Comparison of ENCODE assay signal across 8 cellular contexts in the genomic region with DNA sequence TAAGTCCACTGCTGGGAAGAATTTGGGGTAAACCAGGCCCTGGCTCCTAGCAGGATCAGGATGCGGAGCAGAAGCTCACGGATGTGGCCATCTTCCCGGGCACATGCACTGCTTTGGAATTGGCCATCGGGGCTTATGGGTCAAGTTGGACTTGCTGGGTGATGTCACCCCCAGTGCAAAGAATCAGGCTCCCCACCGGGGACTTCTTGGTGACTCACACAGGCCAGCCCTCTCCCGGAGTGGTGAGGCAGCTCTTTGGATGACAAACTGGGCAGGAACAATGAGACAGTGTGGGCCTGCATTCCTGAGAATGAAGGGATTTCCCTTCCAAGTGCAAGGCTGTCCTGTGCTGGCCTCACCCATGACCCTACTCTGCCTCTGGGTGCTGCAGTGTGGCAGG.
DNase-seq lines count a peak whose midpoint lies in the region; ATAC-seq and TF ChIP-seq lines count a peak whose summit lies in the region.

No MANE protein-coding gene starts in this region.

- H3K9me3 ChIP-seq in PC-3 (ENCODE audit: low read length) (no peaks in the 10 kb centered on the region), mucosa of stomach (ENCODE audit: control insufficient read depth, low read length) (no peaks in the 10 kb centered on the region)

- no peaks in the 10 kb centered on the region for H3K4me1 Mint-ChIP-seq in natural killer cell

- H3K27me3 ChIP-seq in BJ (ENCODE audit: control insufficient read depth, insufficient read depth, low read length), result peaks cover 4% of the 10 kb centered on the region; the same call in 1 of the 2 replicates
- H3K27me3 ChIP-seq in PC-3 (ENCODE audit: low read length), result no peaks in the 10 kb centered on the region
- peaks cover 2% of the 10 kb centered on the region for H3K27me3 ChIP-seq in mucosa of stomach (ENCODE audit: control insufficient read depth, insufficient read depth, low read length)

- no peaks in the 10 kb centered on the region for H3K9me2 ChIP-seq in PC-3 (replicated peaks; ENCODE audit: low read length)

- peak overlapping the region; percentile 60 for H3K4me2 ChIP-seq in PC-3 (ENCODE audit: low read length)

- H3K27me3 Mint-ChIP-seq in natural killer cell (ENCODE audit: low read depth in 2 of 2), result peaks cover 0 to 7% of the 10 kb centered on the region in 2 donors

- intact Hi-C loops in PC-3 (cut with micrococcal nuclease), result loop anchor here (1.0 to 10.0 kb wide), 4 partner anchors 35 to 245 kb away; no protein-coding TSS in a partner anchor
- intact Hi-C loops in natural killer cell (cut with micrococcal nuclease), result no loop called here

- POLR2A ChIA-PET in BJ (lab: Charles Lee) (no interaction called here), PC-3 (lab: Charles Lee; ENCODE audit: unreplicated experiment) (interaction anchor here (0.6 kb wide), 3 partner anchors 48 to 671 kb away, joined by 3 to 5 read pairs (median 3); no protein-coding TSS in a partner anchor)

- peaks cover 0 to 2% of the 10 kb centered on the region in 2 donors for H3K9me3 Mint-ChIP-seq in natural killer cell

- H3K9ac ChIP-seq in PC-3 (ENCODE audit: low read length) (peak overlapping the region; percentile 93), mucosa of stomach (ENCODE audit: low read length) (peak overlapping the region; percentile 20)

- H3K36me3 Mint-ChIP-seq in natural killer cell, result no peaks in the 10 kb centered on the region

- H3K4me3 Mint-ChIP-seq in natural killer cell, result no peak overlapping the region

- H3F3A ChIP-seq in PC-3 (ENCODE audit: low read length, unreplicated experiment), result peaks cover 5% of the 10 kb centered on the region

- no TSS peak for BruUV-seq in PC-3 (replicated peaks; lab: Mats Ljungman, UMichigan)

- peak; percentile 27 for DNase-seq in BJ (ENCODE audit: low read depth)
- DNase-seq in PC-3, result peak; percentile 99
- DNase-seq in epithelial cell of esophagus (ENCODE audit: low read depth), result peak; percentile 93
- no peak for DNase-seq in natural killer cell
- DNase-seq in NCI-H345 (lab: John Stamatoyannopoulos, UW), result no peak
- DNase-seq in OCI-M1 (lab: John Stamatoyannopoulos, UW), result no peak

- peak overlapping the region; percentile 97 for H3K27ac ChIP-seq in PC-3 (ENCODE audit: low read length)

- no peaks in the 10 kb centered on the region for H4K20me1 ChIP-seq in PC-3 (ENCODE audit: low read length)

- ATAC-seq in PC-3, result peak; percentile 81
- ATAC-seq in HG03159 (IDR thresholded peaks at IDR 0.05; ENCODE audit: unreplicated experiment), result no peak
- no peak for ATAC-seq in natural killer cell

- H3K79me2 ChIP-seq in PC-3 (ENCODE audit: low read length), result peaks cover 10% of the 10 kb centered on the region

- H3K36me3 ChIP-seq in BJ (ENCODE audit: control insufficient read depth, insufficient read depth, low read length) (no peaks in the 10 kb centered on the region), PC-3 (ENCODE audit: low read depth, low read length) (no peaks in the 10 kb centered on the region), mucosa of stomach (ENCODE audit: control insufficient read depth, insufficient read depth, low read length) (no peaks in the 10 kb centered on the region)

- no peak overlapping the region for H2AFZ ChIP-seq in PC-3 (ENCODE audit: low read length)

- no peak for TF ChIP-seq CTCF in BJ (IDR thresholded peaks at IDR 0.05; ENCODE audit: insufficient read depth, low read depth, low read length)
- no peak for TF ChIP-seq CTCF in PC-3 (conservative IDR thresholded peaks at IDR 0.05; ENCODE audit: low read depth, low read length)
- TF ChIP-seq CTCF in epithelial cell of esophagus (IDR thresholded peaks at IDR 0.05; ENCODE audit: insufficient read depth, low read depth, low read length, missing control alignments), result no peak
- TF ChIP-seq CTCF in natural killer cell (IDR thresholded peaks at IDR 0.05), result no peak

- peaks cover 45% of the 10 kb centered on the region for H3K4me1 ChIP-seq in PC-3 (ENCODE audit: insufficient read depth, low read length)
- peaks cover 40% of the 10 kb centered on the region for H3K4me1 ChIP-seq in mucosa of stomach (ENCODE audit: control insufficient read depth, insufficient read depth, low read length)

- H3K4me3 ChIP-seq in BJ (ENCODE audit: low read depth, low read length) (no peak overlapping the region), PC-3 (ENCODE audit: low read length) (no peak overlapping the region), epithelial cell of esophagus (ENCODE audit: low read length) (no peak overlapping the region), mucosa of stomach (ENCODE audit: low read length) (no peak overlapping the region)

- H3K27ac Mint-ChIP-seq in natural killer cell, result no peak overlapping the region

- CTCF ChIA-PET in BJ (lab: Yijun Ruan, JAX) (interaction anchor here (0.6 to 1.5 kb wide), 3 partner anchors 10 to 131 kb away, joined by 3 to 5 read pairs (median 3); no protein-coding TSS in a partner anchor), PC-3 (lab: Charles Lee) (interaction anchor here (0.7 kb wide), 1 partner anchor 31 kb away, joined by 4 read pairs; no protein-coding TSS in a partner anchor)

Comparison
In these comparisons a context has a peak if more than half of its experiments do, and no peak if none do; other contexts are left out.
1. DNase-seq: peak in BJ (single experiment), PC-3 (single experiment) and epithelial cell of esophagus (single experiment); none in natural killer cell (single experiment), NCI-H345 (single experiment) and OCI-M1 (single experiment).